8 cellular contexts compared by ENCODE assay signal in the genomic region with DNA sequence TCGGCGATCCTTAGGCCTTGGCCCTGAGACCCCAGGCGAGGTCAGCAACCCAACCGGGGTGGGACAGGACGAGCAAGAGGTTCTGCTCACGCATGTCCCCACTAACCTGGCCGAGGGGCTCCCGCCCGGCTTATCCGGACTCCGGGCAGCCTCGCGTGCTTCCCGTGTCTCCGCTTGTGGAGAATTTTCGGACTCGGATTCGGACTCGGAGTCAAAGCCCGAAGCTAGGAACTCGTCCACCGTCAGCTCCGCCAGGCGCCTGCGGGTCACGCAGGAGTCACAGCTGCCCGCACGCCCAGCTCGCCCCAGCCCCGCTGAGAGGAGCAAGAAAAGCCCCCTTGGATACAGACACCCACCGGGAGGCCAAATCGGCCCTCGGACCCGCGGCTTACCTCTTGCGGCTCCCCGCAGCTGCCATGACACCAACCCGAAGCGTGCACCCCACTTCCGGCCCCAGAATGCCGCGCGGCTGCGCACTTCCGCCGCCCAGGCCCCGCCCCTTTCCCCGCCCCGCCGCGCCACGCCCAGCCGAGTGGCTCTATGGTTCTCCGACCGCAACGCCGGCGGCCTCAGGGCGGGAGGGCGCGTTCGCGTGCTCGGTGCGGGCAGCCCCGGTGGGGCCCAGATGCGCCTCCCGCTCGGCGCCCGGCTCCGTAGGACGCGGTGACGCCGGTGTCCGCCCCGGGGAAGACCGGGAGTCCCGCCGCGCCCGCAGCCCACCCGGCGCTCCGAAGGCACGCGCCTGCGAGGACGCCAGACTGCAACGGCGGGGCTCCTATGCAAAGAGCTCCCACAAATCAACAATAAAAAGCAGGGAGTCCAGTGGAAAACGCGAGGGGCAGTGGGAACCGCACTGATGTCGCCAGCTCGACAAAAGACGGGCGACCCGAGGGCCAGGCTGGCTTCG. TPM values are rescaled to one million over a fixed set of nuclear protein-coding genes. Genes with fewer than 3 reads are reported as not detected.
DNase-seq lines count a peak whose midpoint lies in the region; ATAC-seq, FAIRE-seq and TF ChIP-seq lines count a peak whose summit lies in the region.

A gene (minus strand): TSS at position 434 of the 907 bp plus-strand sequence. CDS start 16 bp downstream, at position 418.

- H3K4me2 ChIP-seq in astrocyte (ENCODE audit: low read length): peak within 1 kb of the TSS; percentile 100

- peaks cover 38% of the 10 kb centered on the region for H3K79me2 ChIP-seq in astrocyte (ENCODE audit: insufficient read depth, low read length)

- ATAC-seq in HG02678 (IDR thresholded peaks at IDR 0.05; ENCODE audit: unreplicated experiment): peak; percentile 80
- ATAC-seq in HG02852 (IDR thresholded peaks at IDR 0.05; ENCODE audit: unreplicated experiment): no peak

- TF ChIP-seq CTCF in GM12875 (IDR thresholded peaks at IDR 0.05; ENCODE audit: borderline replicate concordance, insufficient read depth, low read depth, low read length): no peak
- no peak for TF ChIP-seq CTCF in astrocyte (IDR thresholded peaks at IDR 0.05; ENCODE audit: insufficient read depth, low read depth, low read length)
- no peak for TF ChIP-seq CTCF in retinal pigment epithelial cell (conservative IDR thresholded peaks at IDR 0.05; ENCODE audit: low read depth, low read length)

- H3K9me3 Mint-ChIP-seq in astrocyte (ENCODE audit: unreplicated experiment): no peaks in the 10 kb centered on the region

- H3K4me1 Mint-ChIP-seq in astrocyte (ENCODE audit: low read depth, unreplicated experiment): peaks cover 7% of the 10 kb centered on the region

- H3K36me3 Mint-ChIP-seq in astrocyte (ENCODE audit: low read depth, unreplicated experiment): peaks cover 12% of the 10 kb centered on the region

- peak within 1 kb of the TSS; percentile 94 for H3K4me3 Mint-ChIP-seq in astrocyte (ENCODE audit: unreplicated experiment)

- peak within 1 kb of the TSS; percentile 68 for H2AFZ ChIP-seq in astrocyte (ENCODE audit: low read depth, low read length)

- peaks cover 2% of the 10 kb centered on the region for H3K4me1 ChIP-seq in astrocyte (ENCODE audit: insufficient read depth, low read length)

- peak within 1 kb of the TSS; percentile 94 for H3K9ac ChIP-seq in astrocyte (ENCODE audit: low read length)

- no peak for FAIRE-seq in astrocyte (lab: Jason Lieb, UNC)

- H3K27ac ChIP-seq in astrocyte (ENCODE audit: low read depth, low read length): peak within 1 kb of the TSS; percentile 32

- H3K27me3 ChIP-seq in astrocyte (ENCODE audit: insufficient read depth, low read length): no peaks in the 10 kb centered on the region

- DNase-seq in NCI-H1694 treated with DMSO at 0.1 percent for 48 hours (lab: John Stamatoyannopoulos, UW): peak; percentile 61
- peak; percentile 86 for DNase-seq in T-helper 22 cell (ENCODE audit: low read depth)
- peak; percentile 64 for DNase-seq in astrocyte (ENCODE audit: low read depth)
- peak; percentile 92 for DNase-seq in hepatic stellate cell (ENCODE audit: low spot score)
- no peak for DNase-seq in retinal pigment epithelial cell (ENCODE audit: low read depth)

- H3K9me3 ChIP-seq in astrocyte (ENCODE audit: insufficient read depth, low read depth, low read length): no peaks in the 10 kb centered on the region

- peak within 1 kb of the TSS; percentile 58 for H3K27ac Mint-ChIP-seq in astrocyte (ENCODE audit: unreplicated experiment)

- peaks cover 28% of the 10 kb centered on the region for H4K20me1 ChIP-seq in astrocyte (ENCODE audit: insufficient read depth, low read length)

- H3K36me3 ChIP-seq in astrocyte (ENCODE audit: insufficient read depth, low read length): peaks cover 20% of the 10 kb centered on the region

- H3K4me3 ChIP-seq in GM12875 (ENCODE audit: low read depth, low read length): peak within 1 kb of the TSS; percentile 76
- peak within 1 kb of the TSS; percentile 97 for H3K4me3 ChIP-seq in astrocyte (ENCODE audit: insufficient read depth, low read depth, low read length)
- H3K4me3 ChIP-seq in retinal pigment epithelial cell (ENCODE audit: low read length): peak within 1 kb of the TSS; percentile 99

- no peaks in the 10 kb centered on the region for H3K27me3 Mint-ChIP-seq in astrocyte (ENCODE audit: low read depth, unreplicated experiment)

RNA-seq across cellular contexts. Expression of the gene that starts here (rescaled TPM):
- 83.7 and 91.4 TPM in 2 replicates for total RNA-seq in astrocyte
